17 cellular contexts compared by ENCODE assay signal in the genomic region with DNA sequence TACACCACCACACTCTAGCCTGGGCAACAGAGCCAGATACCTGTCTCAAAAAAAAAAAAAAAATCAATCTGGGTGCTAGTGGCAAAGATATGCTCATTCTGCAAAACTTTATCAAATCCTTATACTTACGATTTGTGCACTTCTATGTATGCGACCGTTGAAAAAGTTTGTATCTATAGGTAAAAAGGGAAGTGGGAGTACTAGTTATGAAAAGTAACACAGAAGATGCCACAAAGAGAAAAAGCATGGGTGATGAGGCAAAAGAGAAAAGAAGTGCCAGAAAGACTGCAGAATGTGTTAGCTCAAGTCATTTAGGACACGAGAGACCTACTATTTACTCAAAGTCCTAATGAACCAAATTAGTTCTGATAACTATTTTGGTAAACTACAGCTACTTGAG. TPM values are rescaled to one million over a fixed set of nuclear protein-coding genes. Genes with fewer than 3 reads are reported as not detected.
DNase-seq lines count a peak whose midpoint lies in the region; ATAC-seq and TF ChIP-seq lines count a peak whose summit lies in the region.
"Had no signal": no experiment of that assay in that cellular context is flagged by ENCODE, and none has a peak within 500 bp of the region (broad histone marks: within the 10 kb centered on the region; RNA-seq: fewer than 3 reads in every experiment).

No MANE protein-coding gene starts in this region.

- no peaks in the 10 kb centered on the region for H3K27me3 Mint-ChIP-seq in activated T-helper 1 cell treated with anti-CD3 and anti-CD28 coated beads, Interleukin-12 subunit alpha, Interleukin-12 subunit beta, Interleukin-2, Interleukin-4 antibody, amounts not matched to agents 30 ng/mL and 10 ng/mL and 1 ng/mL, durations not matched to agents 14 hours and 24 hours and 36 hours (ENCODE audit: insufficient read depth)
- H3K27me3 Mint-ChIP-seq: CD4-positive, alpha-beta memory T cell; effector memory CD8-positive, alpha-beta T cell had no signal

- H3K27me3 ChIP-seq in left lung, result no peaks in the 10 kb centered on the region
- H3K27me3 ChIP-seq: breast epithelium, right lobe of liver had no signal

- no peak for TF ChIP-seq POLR2A in GM18505 (IDR thresholded peaks at IDR 0.05; ENCODE audit: borderline replicate concordance, extremely low read depth, insufficient read depth, insufficient read length)

- no peak overlapping the region for H3K27ac ChIP-seq in left lung
- H3K27ac ChIP-seq: breast epithelium, right lobe of liver had no signal

- H3K36me3 ChIP-seq in left lung, result peaks cover 0 to 6% of the 10 kb centered on the region in 2 donors
- H3K36me3 ChIP-seq: breast epithelium, right lobe of liver had no signal

- no peaks in the 10 kb centered on the region for H3K9me3 ChIP-seq in left lung
- H3K9me3 ChIP-seq: breast epithelium, right lobe of liver had no signal

- no peak overlapping the region for H3K27ac Mint-ChIP-seq in activated T-helper 1 cell treated with anti-CD3 and anti-CD28 coated beads, Interleukin-12 subunit alpha, Interleukin-12 subunit beta, Interleukin-2, Interleukin-4 antibody, amounts not matched to agents 30 ng/mL and 10 ng/mL and 1 ng/mL, durations not matched to agents 14 hours and 24 hours and 36 hours
- H3K27ac Mint-ChIP-seq: effector memory CD8-positive, alpha-beta T cell had no signal

- peak overlapping the region; percentile 31 for H3K4me3 Mint-ChIP-seq in activated T-helper 1 cell treated with anti-CD3 and anti-CD28 coated beads, Interleukin-12 subunit alpha, Interleukin-12 subunit beta, Interleukin-2, Interleukin-4 antibody, amounts not matched to agents 30 ng/mL and 10 ng/mL and 1 ng/mL, durations not matched to agents 14 hours and 24 hours and 36 hours
- H3K4me3 Mint-ChIP-seq: effector memory CD8-positive, alpha-beta T cell had no signal

- intact Hi-C loops in activated T-helper 1 cell treated with anti-CD3 and anti-CD28 coated beads, Interleukin-12 subunit alpha, Interleukin-12 subunit beta, Interleukin-2, Interleukin-4 antibody, amounts not matched to agents 30 ng/mL and 10 ng/mL and 1 ng/mL, durations not matched to agents 14 hours and 24 hours and 36 hours (cut with micrococcal nuclease), result loop anchor here (5.0 kb wide), 1 partner anchor 33 kb away; no protein-coding TSS in a partner anchor
- intact Hi-C loops in left lung (cut with DNase I), result loop anchor here in 1 of 2 donors (10.0 kb wide), 1 partner anchor 56 kb away; no protein-coding TSS in a partner anchor

- peaks cover 77% of the 10 kb centered on the region for H3K36me3 Mint-ChIP-seq in activated T-helper 1 cell treated with anti-CD3 and anti-CD28 coated beads, Interleukin-12 subunit alpha, Interleukin-12 subunit beta, Interleukin-2, Interleukin-4 antibody, amounts not matched to agents 30 ng/mL and 10 ng/mL and 1 ng/mL, durations not matched to agents 14 hours and 24 hours and 36 hours (ENCODE audit: low read depth)

- DNase-seq in activated T-helper 1 cell treated with anti-CD3 and anti-CD28 coated beads, Interleukin-12 subunit alpha, Interleukin-12 subunit beta, Interleukin-2, Interleukin-4 antibody, amounts not matched to agents 30 ng/mL and 10 ng/mL and 1 ng/mL, durations not matched to agents 14 hours and 24 hours and 36 hours (ENCODE audit: low spot score), result no peak
- DNase-seq in NCI-H748 (lab: John Stamatoyannopoulos, UW; ENCODE audit: unreplicated experiment) (no peak), amniotic stem cell (lab: John Stamatoyannopoulos, UW) (no peak), left lung (no peak)
- DNase-seq in stimulated activated CD4-positive, alpha-beta T cell treated with anti-CD3 and anti-CD28 coated beads, Interleukin-12 subunit alpha, Interleukin-12 subunit beta, amount 100 ng/mL, for 4 hours, result no peak
- DNase-seq: activated CD4-positive, alpha-beta T cell treated with anti-CD3 and anti-CD28 coated beads for 4 hours; activated effector memory CD4-positive, alpha-beta T cell treated with Interleukin-2 at 50 U/mL for 16 hours; CD4-positive, alpha-beta memory T cell; effector memory CD8-positive, alpha-beta T cell; IMR-90; islet precursor cell; NCI-H2029; right lobe of liver had no signal

- H3K9me3 Mint-ChIP-seq in activated T-helper 1 cell treated with anti-CD3 and anti-CD28 coated beads, Interleukin-12 subunit alpha, Interleukin-12 subunit beta, Interleukin-2, Interleukin-4 antibody, amounts not matched to agents 30 ng/mL and 10 ng/mL and 1 ng/mL, durations not matched to agents 14 hours and 24 hours and 36 hours, result no peaks in the 10 kb centered on the region
- H3K9me3 Mint-ChIP-seq: effector memory CD8-positive, alpha-beta T cell had no signal

- no peak overlapping the region for H3K4me3 ChIP-seq in left lung
- H3K4me3 ChIP-seq: breast epithelium, right lobe of liver had no signal

- no peak for TF ChIP-seq CTCF in left lung (IDR thresholded peaks at IDR 0.05)

- ATAC-seq in GM18505 (IDR thresholded peaks at IDR 0.05; ENCODE audit: unreplicated experiment), result peak; percentile 57
- ATAC-seq in GM19467 (IDR thresholded peaks at IDR 0.05; ENCODE audit: unreplicated experiment), result peak; percentile 50
- peak; percentile 39 for ATAC-seq in HG03135 (IDR thresholded peaks at IDR 0.05; ENCODE audit: unreplicated experiment)
- ATAC-seq in left lung, result no peak
- ATAC-seq: effector memory CD8-positive, alpha-beta T cell; right lobe of liver had no signal

- H3K4me1 ChIP-seq in left lung, result peaks cover 9 to 83% of the 10 kb centered on the region in 2 donors

- H3K4me1 Mint-ChIP-seq in activated T-helper 1 cell treated with anti-CD3 and anti-CD28 coated beads, Interleukin-12 subunit alpha, Interleukin-12 subunit beta, Interleukin-2, Interleukin-4 antibody, amounts not matched to agents 30 ng/mL and 10 ng/mL and 1 ng/mL, durations not matched to agents 14 hours and 24 hours and 36 hours (ENCODE audit: low read depth), result peaks cover 85% of the 10 kb centered on the region

RNA-seq across cellular contexts. Expression of a gene that starts 5.9 kb away (rescaled TPM):
- total RNA-seq in activated T-helper 1 cell treated with anti-CD3 and anti-CD28 coated beads, Interleukin-12 subunit alpha, Interleukin-12 subunit beta, Interleukin-2, Interleukin-4 antibody, amounts not matched to agents 30 ng/mL and 10 ng/mL and 1 ng/mL, durations not matched to agents 14 hours and 24 hours and 36 hours, result 62.5 and 64.0 TPM in 2 replicates
- total RNA-seq in left lung, result 10 to 100 TPM; 15.2 to 17.6 TPM
